Comparison of ENCODE assay signal across 11 cellular contexts in genomic region chr16:72224260-72224768, GRCh38. TPM values are rescaled to one million over a fixed set of nuclear protein-coding genes. Genes with fewer than 3 reads are reported as not detected.
"Had no signal": no experiment of that assay in that cellular context is flagged by ENCODE, and none has a peak within 500 bp of the region (broad histone marks: within the 10 kb centered on the region; RNA-seq: fewer than 3 reads in every experiment).

No MANE protein-coding gene starts in this region.

- H3K27me3 ChIP-seq: esophagus squamous epithelium, left lung, right atrium auricular region had no signal

- ATAC-seq: activated CD4-positive, CD25-positive, alpha-beta regulatory T cell treated with anti-CD3 and anti-CD28 coated beads, Interleukin-2, amount 50 U/mL, for 24 hours; left lung; stimulated activated memory B cell treated with anti-CD40 and anti-IgM and Interleukin-4, amounts not matched to agents 10 μg/mL and 1 μg/mL and 100 μg/mL, for 72 hours had no signal

- H3K9me3 ChIP-seq: esophagus squamous epithelium, left lung, right atrium auricular region had no signal

- DNase-seq: activated naive CD4-positive, alpha-beta T cell treated with anti-CD3 and anti-CD28 coated beads, Interleukin-2, amount 50 U/mL, for 16 hours; endodermal cell; esophagus squamous epithelium; foreskin fibroblast; left lung; mesendoderm; trophoblast cell had no signal

- H3K36me3 ChIP-seq: esophagus squamous epithelium, left lung, right atrium auricular region had no signal

- H3K4me3 ChIP-seq: esophagus squamous epithelium, left lung, right atrium auricular region had no signal

- H3K4me1 ChIP-seq: esophagus squamous epithelium, left lung, right atrium auricular region had no signal

- H3K27ac ChIP-seq: left lung, right atrium auricular region had no signal

RNA-seq across cellular contexts. Expression of gene PMFBP1, which starts 52.4 kb away (rescaled TPM):
- total RNA-seq: myocyte had no signal
